Comparison of ENCODE assay signal across 8 cellular contexts in the genomic region with DNA sequence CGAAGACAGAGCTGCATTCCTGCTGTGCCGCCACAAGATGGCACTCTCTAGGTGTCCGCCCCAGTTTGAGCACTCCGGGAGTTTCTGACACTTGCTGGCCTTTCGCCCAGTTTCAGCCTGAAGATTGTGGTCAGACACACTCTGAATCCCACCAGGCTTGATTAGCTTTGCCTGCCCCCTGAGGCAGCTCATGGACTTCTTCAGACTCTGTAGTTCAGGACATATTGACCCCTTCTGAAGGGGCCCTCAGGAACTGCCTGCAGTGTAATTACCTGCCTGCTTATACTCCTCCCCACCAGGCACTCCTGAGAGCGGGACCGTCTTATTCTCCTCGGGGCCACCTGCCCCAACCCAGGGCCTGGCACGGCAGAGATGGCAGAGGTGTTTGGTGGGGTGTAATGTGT. TPM values are rescaled to one million over a fixed set of nuclear protein-coding genes. Genes with fewer than 3 reads are reported as not detected.
A peak's percentile ranks its signal among the peaks of the same experiment; 100 is the strongest.
DNase-seq lines count a peak whose midpoint lies in the region; ATAC-seq and TF ChIP-seq lines count a peak whose summit lies in the region.

No MANE protein-coding gene starts in this region.

- H3K9me3 ChIP-seq in MG63, result no peaks in the 10 kb centered on the region
- no peaks in the 10 kb centered on the region for H3K9me3 ChIP-seq in adipocyte (ENCODE audit: control insufficient read depth, low read length)
- H3K9me3 ChIP-seq in heart right ventricle, result no peaks in the 10 kb centered on the region

- peak; percentile 84 to 95 (median 93) for TF ChIP-seq CTCF in heart right ventricle (IDR thresholded peaks at IDR 0.05)

- H3K27me3 ChIP-seq in MG63, result no peaks in the 10 kb centered on the region; the same call in 1 of the 2 replicates
- H3K27me3 ChIP-seq in adipocyte (replicated peaks; ENCODE audit: control insufficient read depth, insufficient read depth, low read length), result peaks cover 5% of the 10 kb centered on the region
- H3K27me3 ChIP-seq in heart right ventricle, result peaks cover 0 to 11% (median 0%) of the 10 kb centered on the region in 7 donors

- peak; percentile 2 for DNase-seq in DMS153 (lab: John Stamatoyannopoulos, UW)
- DNase-seq in MG63, result peak; percentile 73
- peak; percentile 24 for DNase-seq in SKM-1 (lab: John Stamatoyannopoulos, UW; ENCODE audit: unreplicated experiment)
- DNase-seq in adipocyte (ENCODE audit: low read depth), result peak; percentile 94
- peak; percentile 78 to 87 for DNase-seq in heart right ventricle
- DNase-seq in renal cortical epithelial cell (ENCODE audit: low read depth), result peak; percentile 74

- H3K4me1 ChIP-seq in adipocyte (ENCODE audit: control insufficient read depth, insufficient read depth, low read length) (peaks cover 29% of the 10 kb centered on the region), heart right ventricle (peaks cover 7 to 47% (median 24%) of the 10 kb centered on the region in 9 donors)

- H3K9ac ChIP-seq in adipocyte (ENCODE audit: low read length), result peak overlapping the region; percentile 77

- H3K36me3 ChIP-seq in MG63 (no peaks in the 10 kb centered on the region), adipocyte (ENCODE audit: control insufficient read depth, insufficient read depth, low read length, severe bottlenecking) (no peaks in the 10 kb centered on the region), heart right ventricle (no peaks in the 10 kb centered on the region)

- H3K27ac ChIP-seq in heart right ventricle, result peak overlapping the region in 1 of 10 donors; percentile 35

- H3K4me3 ChIP-seq in MG63 (no peak overlapping the region), adipocyte (ENCODE audit: low read length) (peak overlapping the region; percentile 45), heart right ventricle (peak overlapping the region in 2 of 10 donors; percentile 15 to 25)

- WGBS in heart right ventricle, 2 donors, result 21 to 22% methylated on average over 9 of the region's 9 CpGs

- intact Hi-C loops in heart right ventricle (cut with DNase I), result loop anchor here in 9 of 10 donors (1.0 to 10.0 kb wide), 12 partner anchors 34 to 66 kb away; no protein-coding TSS in a partner anchor

- ATAC-seq in GM21786 (IDR thresholded peaks at IDR 0.05; ENCODE audit: unreplicated experiment) (peak; percentile 73), heart right ventricle (peak; percentile 58 to 89 (median 74)), GM18517 (IDR thresholded peaks at IDR 0.05; ENCODE audit: unreplicated experiment) (no peak)

RNA-seq across cellular contexts. Expression of a gene that starts 46.2 kb away (rescaled TPM):
- total RNA-seq in MG63 (2014; rRNA removed; shearing (Covaris generic); ENCODE audit: low replicate concordance), result 289 and 387 TPM in 2 replicates
- total RNA-seq in heart right ventricle, result 100 to 1,000 TPM; 142 to 176 (median 157) TPM
- polyA plus RNA-seq in heart right ventricle, result 100 to 1,000 TPM in 1 of 2 donors, 10 to 100 TPM in 1; 63.2 to 386 TPM
- 114 and 264 TPM in 2 replicates for total RNA-seq in renal cortical epithelial cell

RNA-seq across cellular contexts. Expression of a gene that starts 47.7 kb away (rescaled TPM):
- 19.2 and 23.6 TPM in 2 replicates for total RNA-seq in MG63 (2014; rRNA removed; shearing (Covaris generic); ENCODE audit: low replicate concordance)
- total RNA-seq in heart right ventricle (10 to 100 TPM; 11.6 to 28.2 (median 20.2) TPM), renal cortical epithelial cell (under 0.01 and 0.55 TPM in 2 replicates)
- 1 to 10 TPM; 2.4 to 3.7 TPM for polyA plus RNA-seq in heart right ventricle

Comparison
In these comparisons a context has a peak if more than half of its experiments do, and no peak if none do; other contexts are left out.
1. DNase-seq: peak in every context shown above with its lines; median percentile 94 in adipocyte; 82 in heart right ventricle; 74 in renal cortical epithelial cell; 73 in MG63; 24 in SKM-1; 2 in DMS153.